Comparison of ENCODE assay signal across 1 cellular context in genomic region chr1:150927629-150928028, GRCh38.
TF ChIP-seq lines count a peak whose summit lies in the region.

No MANE protein-coding gene starts in this region.

TF ChIP-seq in GM23338, 12 proteins besides CTCF, POLR2A, EP300 and RAD21 (continued from another document):
- TF ChIP-seq NANOG (IDR thresholded peaks at IDR 0.05; ENCODE audit: borderline replicate concordance) (no peak), REST (IDR thresholded peaks at IDR 0.05; ENCODE audit: unreplicated experiment) (no peak), ZNF462 (CRISPR knock-in tag; IDR thresholded peaks at IDR 0.05) (no peak)
